11 cellular contexts compared by ENCODE assay signal in the genomic region with DNA sequence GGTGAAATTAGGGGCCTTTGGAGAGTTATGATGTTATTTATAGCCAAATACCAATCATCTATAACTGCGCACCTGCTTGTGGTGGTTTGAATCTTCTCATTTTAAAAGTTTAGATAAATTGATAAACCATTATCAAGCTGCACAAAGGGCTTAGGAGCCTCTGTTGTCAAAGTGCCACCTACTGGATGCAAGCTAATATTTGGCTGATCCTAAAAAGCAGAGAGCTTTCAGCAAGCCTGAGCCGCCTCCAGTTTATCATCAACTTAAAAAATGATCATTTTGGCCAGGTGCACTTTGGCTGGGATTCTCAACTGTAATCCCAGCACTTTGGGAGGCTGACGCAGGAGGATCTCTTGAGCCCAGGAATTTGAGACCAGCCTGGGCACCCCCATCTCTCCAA. TPM values are rescaled to one million over a fixed set of nuclear protein-coding genes. Genes with fewer than 3 reads are reported as not detected.
DNase-seq lines count a peak whose midpoint lies in the region; ATAC-seq, FAIRE-seq and TF ChIP-seq lines count a peak whose summit lies in the region.
"Had no signal": no experiment of that assay in that cellular context is flagged by ENCODE, and none has a peak within 500 bp of the region (broad histone marks: within the 10 kb centered on the region; RNA-seq: fewer than 3 reads in every experiment).

No MANE protein-coding gene starts in this region.

- CTCF ChIA-PET in OCI-LY7 (lab: Charles Lee; ENCODE audit: unreplicated experiment): no interaction called here

- H3K4me1 Mint-ChIP-seq in T-helper 17 cell: no peaks in the 10 kb centered on the region

- H3K27ac Mint-ChIP-seq in T-helper 17 cell: no peak overlapping the region
- H3K27ac Mint-ChIP-seq: naive B cell had no signal

- H3K4me2 ChIP-seq in OCI-LY7 (ENCODE audit: low read length): no peak overlapping the region

- no peaks in the 10 kb centered on the region for H3K4me1 ChIP-seq in cardiac muscle cell (ENCODE audit: low read depth)
- no peaks in the 10 kb centered on the region for H3K4me1 ChIP-seq in OCI-LY7 (ENCODE audit: insufficient read depth, low read length, poor library complexity, severe bottlenecking)
- H3K4me1 ChIP-seq in upper lobe of right lung: no peaks in the 10 kb centered on the region
- no peaks in the 10 kb centered on the region for H3K4me1 ChIP-seq in prostate gland (replicated peaks)
- H3K4me1 ChIP-seq: HAP-1 had no signal

- H2AFZ ChIP-seq in OCI-LY7 (ENCODE audit: low read length): no peak overlapping the region

- no peak overlapping the region for H3K4me3 Mint-ChIP-seq in T-helper 17 cell
- H3K4me3 Mint-ChIP-seq: naive B cell had no signal

- POLR2A ChIA-PET in OCI-LY7 (lab: Charles Lee): no interaction called here

- no peak overlapping the region for H3K27ac ChIP-seq in cardiac muscle cell
- H3K27ac ChIP-seq in OCI-LY7 (ENCODE audit: low read depth, low read length, poor library complexity, severe bottlenecking): no peak overlapping the region
- no peak overlapping the region for H3K27ac ChIP-seq in upper lobe of right lung
- no peak overlapping the region for H3K27ac ChIP-seq in prostate gland

- H3K27me3 ChIP-seq in cardiac muscle cell (no peaks in the 10 kb centered on the region), upper lobe of right lung (no peaks in the 10 kb centered on the region), prostate gland (replicated peaks; ENCODE audit: insufficient read depth) (no peaks in the 10 kb centered on the region)

- FAIRE-seq in GM12891 (lab: Jason Lieb, UNC): no peak

- H4K20me1 ChIP-seq in OCI-LY7 (ENCODE audit: insufficient read depth, low read length): no peaks in the 10 kb centered on the region

- no peak overlapping the region for H3K4me3 ChIP-seq in cardiac muscle cell
- no peak overlapping the region for H3K4me3 ChIP-seq in OCI-LY7 (ENCODE audit: low read depth, low read length, poor library complexity, severe bottlenecking)
- no peak overlapping the region for H3K4me3 ChIP-seq in epithelial cell of esophagus (ENCODE audit: low read length)
- no peak overlapping the region for H3K4me3 ChIP-seq in upper lobe of right lung
- no peak overlapping the region for H3K4me3 ChIP-seq in prostate gland
- H3K4me3 ChIP-seq: HAP-1 had no signal

- no TSS peak for BruUV-seq in OCI-LY7 (replicated peaks; lab: Mats Ljungman, UMichigan)

- WGBS in prostate gland: 80% methylated on average over 3 of the region's 3 CpGs

- peak; percentile 19 for TF ChIP-seq CTCF in cardiac muscle cell (IDR thresholded peaks at IDR 0.05; ENCODE audit: low read depth, low read length)
- TF ChIP-seq CTCF in OCI-LY7 (conservative IDR thresholded peaks at IDR 0.05; ENCODE audit: low read length): peak; percentile 30; the same call in 1 of the 2 replicates
- TF ChIP-seq CTCF in epithelial cell of esophagus (IDR thresholded peaks at IDR 0.05; ENCODE audit: insufficient read depth, low read depth, low read length, missing control alignments): peak; percentile 59
- TF ChIP-seq CTCF in upper lobe of right lung (IDR thresholded peaks at IDR 0.05): peak; percentile 18
- peak in 2 of 4 experiments; percentile 17 to 26 for TF ChIP-seq CTCF in prostate gland (IDR thresholded peaks at IDR 0.05)

- no peaks in the 10 kb centered on the region for H3K36me3 ChIP-seq in cardiac muscle cell
- no peaks in the 10 kb centered on the region for H3K36me3 ChIP-seq in OCI-LY7 (ENCODE audit: insufficient read depth, low read length)
- H3K36me3 ChIP-seq in upper lobe of right lung: no peaks in the 10 kb centered on the region
- no peaks in the 10 kb centered on the region for H3K36me3 ChIP-seq in prostate gland
- H3K36me3 ChIP-seq: HAP-1 had no signal

- no peaks in the 10 kb centered on the region for H3K9me2 ChIP-seq in OCI-LY7 (ENCODE audit: insufficient read depth, low read length)

- TF ChIP-seq POLR2A in GM12891 (IDR thresholded peaks at IDR 0.05; ENCODE audit: low read depth, low read length) (no peak), prostate gland (IDR thresholded peaks at IDR 0.05) (no peak)

- H3K27me3 Mint-ChIP-seq in T-helper 17 cell: peaks cover 12% of the 10 kb centered on the region

- H3K36me3 Mint-ChIP-seq in T-helper 17 cell (ENCODE audit: low read depth): no peaks in the 10 kb centered on the region
- H3K36me3 Mint-ChIP-seq: naive B cell had no signal

- no peaks in the 10 kb centered on the region for H3K79me2 ChIP-seq in OCI-LY7 (ENCODE audit: insufficient read depth, low read depth, low read length)

- DNase-seq in cardiac muscle cell (ENCODE audit: low read depth in 1 of 2, low spot score in 1 of 2) (no peak), cardiac septum (ENCODE audit: low spot score) (no peak), OCI-LY7 (ENCODE audit: low spot score) (no peak), epithelial cell of esophagus (ENCODE audit: low read depth) (peak; percentile 45), upper lobe of right lung (no peak), GM12891 (ENCODE audit: insufficient read length, low spot score) (no peak), prostate gland (ENCODE audit: low spot score) (no peak), T-helper 17 cell (no peak)
- DNase-seq: naive B cell, NCI-H2171 had no signal

- H3K9me3 ChIP-seq in cardiac muscle cell (ENCODE audit: low read depth) (no peaks in the 10 kb centered on the region), OCI-LY7 (ENCODE audit: low read length) (no peaks in the 10 kb centered on the region), upper lobe of right lung (no peaks in the 10 kb centered on the region), prostate gland (no peaks in the 10 kb centered on the region), T-helper 17 cell (ENCODE audit: control insufficient read depth, low read length, poor library complexity, severe bottlenecking) (no peaks in the 10 kb centered on the region)
- H3K9me3 ChIP-seq: HAP-1 had no signal

- ATAC-seq in upper lobe of right lung (no peak), T-helper 17 cell (no peak)

- intact Hi-C loops in cardiac septum (cut with DNase I) (no loop called here), OCI-LY7 (cut with micrococcal nuclease; ENCODE audit: unreplicated experiment) (no loop called here), upper lobe of right lung (cut with DNase I) (no loop called here), prostate gland (cut with DNase I) (no loop called here)

TF ChIP-seq in GM12891, 5 proteins besides CTCF, POLR2A, EP300 and RAD21:
- TF ChIP-seq POLR2AphosphoS5 (IDR thresholded peaks at IDR 0.05; ENCODE audit: low read depth, low read length) (no peak), PAX5 (IDR thresholded peaks at IDR 0.05; ENCODE audit: insufficient read depth, low read length, severe bottlenecking) (no peak), POU2F2 (IDR thresholded peaks at IDR 0.05; ENCODE audit: low read depth, low read length) (no peak)

RNA-seq across cellular contexts. Expression of a gene that starts 58.5 kb away (rescaled TPM):
- total RNA-seq in cardiac muscle cell (25.9 and 37.4 TPM in 2 replicates), cardiac septum (40.2 TPM), OCI-LY7 (2022) (0.09 TPM in 1 of 2 replicates, not detected in the other), upper lobe of right lung (71.2 TPM), prostate gland (10 to 100 TPM; 28.5 to 89.0 TPM), T-helper 17 cell (100 to 1,000 TPM; 121 to 135 TPM)
- 15.1 and 20.9 TPM in 2 replicates for polyA plus RNA-seq in cardiac muscle cell
- total RNA-seq in OCI-LY7 (2014; rRNA removed; shearing (Covaris generic)): not detected in 2 replicates
- 14.3 TPM for polyA plus RNA-seq in GM12891 (2012; ENCODE audit: low read depth, missing spikeins)

Comparison
In these comparisons a context has a peak if more than half of its experiments do, and no peak if none do; other contexts are left out.
1. RNA of a gene that starts 58.5 kb away (total RNA-seq): 121 to 135 TPM in T-helper 17 cell, 28.5 to 89.0 TPM in prostate gland, 71.2 TPM in upper lobe of right lung (single experiment), 40.2 TPM in cardiac septum (single experiment) and 25.9 to 37.4 TPM in cardiac muscle cell; 0.09 TPM in OCI-LY7; every median in the first group is over 10 times any median in the second.